ENCODE assay signal across 16 cellular contexts in the genomic region with DNA sequence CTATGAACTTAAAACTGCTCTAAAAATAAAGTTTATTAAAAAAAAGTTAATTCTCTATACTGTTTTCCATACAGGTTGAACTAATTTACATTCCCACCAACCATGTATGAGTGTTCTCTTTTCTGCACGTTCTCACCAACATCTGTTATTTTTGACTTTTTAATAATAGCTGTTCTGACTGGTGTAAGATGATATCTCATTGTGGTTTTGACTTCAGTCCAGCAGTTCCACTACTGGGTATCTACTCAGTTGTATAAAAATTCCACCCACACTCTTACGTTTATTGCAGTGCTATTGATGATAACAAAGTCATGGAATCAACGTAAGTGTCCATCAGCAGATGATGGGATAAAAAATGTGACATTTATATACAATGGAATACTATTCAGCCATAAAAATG. TPM values are rescaled to one million over a fixed set of nuclear protein-coding genes. Genes with fewer than 3 reads are reported as not detected.
A peak's percentile ranks its signal among the peaks of the same experiment; 100 is the strongest.
DNase-seq lines count a peak whose midpoint lies in the region; ATAC-seq, FAIRE-seq and TF ChIP-seq lines count a peak whose summit lies in the region.
"Had no signal": no experiment of that assay in that cellular context is flagged by ENCODE, and none has a peak within 500 bp of the region (broad histone marks: within the 10 kb centered on the region; RNA-seq: fewer than 3 reads in every experiment).

No MANE protein-coding gene starts in this region.

- peaks cover 0 to 11% (median 0%) of the 10 kb centered on the region in 3 donors for H3K36me3 ChIP-seq in pancreas

- no peak for FAIRE-seq in pancreas (lab: Jason Lieb, UNC)
- FAIRE-seq: HTR-8/SVneo had no signal

- H3K9me3 ChIP-seq in pancreas = no peaks in the 10 kb centered on the region
- H3K9me3 ChIP-seq: BE2C, lower lobe of right lung, psoas muscle had no signal

- WGBS in pancreas, 2 donors = 54% methylated on average over 3 of the region's 3 CpGs

- H3K4me3 ChIP-seq in fibroblast of villous mesenchyme (ENCODE audit: low read depth, low read length) (no peak overlapping the region), pancreas (no peak overlapping the region)
- H3K4me3 ChIP-seq: cardiac muscle cell, lower lobe of right lung, psoas muscle had no signal

- ATAC-seq in pancreas (no peak), HG02840 (IDR thresholded peaks at IDR 0.05; ENCODE audit: low FRiP score, unreplicated experiment) (no peak)
- ATAC-seq: activated CD4-positive, CD25-positive, alpha-beta regulatory T cell treated with anti-CD3 and anti-CD28 coated beads, Interleukin-2, amount 50 U/mL, for 24 hours; lower lobe of right lung; natural killer cell treated with Interleukin-12 subunit alpha and Interleukin-12 subunit beta and Interleukin-15 and Interleukin-18, amount 100 ng/mL, for 72 hours; psoas muscle had no signal

- intact Hi-C loops in pancreas (cut with DNase I) = no loop called here

- peaks cover 13 to 20% (median 14%) of the 10 kb centered on the region in 3 donors for H3K4me1 ChIP-seq in pancreas
- H3K4me1 ChIP-seq: BE2C, lower lobe of right lung, psoas muscle had no signal

- no peak for TF ChIP-seq CTCF in fibroblast of villous mesenchyme (IDR thresholded peaks at IDR 0.05; ENCODE audit: insufficient read depth, low read depth, low read length)
- no peak for TF ChIP-seq CTCF in pancreas (IDR thresholded peaks at IDR 0.05)

- DNase-seq in DMS 273 treated with DMSO at 0.1 percent for 48 hours (lab: John Stamatoyannopoulos, UW) (peak; percentile 62), HT1080 (ENCODE audit: low read depth) (peak; percentile 53), amniotic epithelial cell (ENCODE audit: low read depth) (peak; percentile 77), fibroblast of villous mesenchyme (ENCODE audit: low read depth) (peak; percentile 68), pancreas (no peak), NCI-H1417 treated with DMSO at 0.1 percent for 48 hours (lab: John Stamatoyannopoulos, UW) (no peak), GM19240 (ENCODE audit: insufficient read length, low spot score) (no peak)
- DNase-seq: BE2C; effector memory CD4-positive, alpha-beta T cell; lower lobe of right lung; psoas muscle had no signal

- no peaks in the 10 kb centered on the region for H3K27me3 ChIP-seq in pancreas
- H3K27me3 ChIP-seq: BE2C, cardiac muscle cell had no signal

- H3K27ac ChIP-seq in pancreas = no peak overlapping the region
- H3K27ac ChIP-seq: cardiac muscle cell, lower lobe of right lung, psoas muscle had no signal

RNA-seq across cellular contexts. Expression of a gene that starts 33.7 kb away (rescaled TPM):
- total RNA-seq in HT1080 (2014; rRNA removed; shearing (Covaris generic)) = 11.8 and 15.4 TPM in 2 replicates
- polyA plus RNA-seq in HT1080 (2015; cell fraction: cytosol; rRNA removed) = 24.4 and 25.2 TPM in 2 replicates
- 12.4 and 15.4 TPM in 2 replicates for polyA plus RNA-seq in HT1080 (2015; cell fraction: nucleus; rRNA removed)
- total RNA-seq in fibroblast of villous mesenchyme = 38.3 and 56.1 TPM in 2 replicates
- 10 to 100 TPM in 5 of 6 donors, 1 to 10 TPM in 1; 9.7 to 21.9 (median 11.6) TPM for total RNA-seq in pancreas
- 10 to 100 TPM; 11.1 to 25.7 TPM for polyA plus RNA-seq in pancreas

Comparison
In these comparisons a context has a peak if more than half of its experiments do, and no peak if none do; other contexts are left out.
1. DNase-seq: peak in DMS 273 treated with DMSO at 0.1 percent for 48 hours (single experiment), HT1080 (single experiment), amniotic epithelial cell (single experiment) and fibroblast of villous mesenchyme (single experiment); none in pancreas (0 of 6), NCI-H1417 treated with DMSO at 0.1 percent for 48 hours (single experiment) and GM19240 (single experiment).